Comparison of ENCODE assay signal across 13 cellular contexts in genomic region chr4:148447672-148448071, GRCh38. TPM values are rescaled to one million over a fixed set of nuclear protein-coding genes. Genes with fewer than 3 reads are reported as not detected.
DNase-seq lines count a peak whose midpoint lies in the region; ATAC-seq and TF ChIP-seq lines count a peak whose summit lies in the region.
"Had no signal": no experiment of that assay in that cellular context is flagged by ENCODE, and none has a peak within 500 bp of the region (broad histone marks: within the 10 kb centered on the region; RNA-seq: fewer than 3 reads in every experiment).

No MANE protein-coding gene starts in this region.

- H3K9me3 ChIP-seq in endocrine pancreas (ENCODE audit: control insufficient read depth, low read length) (no peaks in the 10 kb centered on the region), sigmoid colon (no peaks in the 10 kb centered on the region), hepatocyte (ENCODE audit: low read depth) (no peaks in the 10 kb centered on the region)
- H3K9me3 ChIP-seq: ovary had no signal

- no peaks in the 10 kb centered on the region for H3K36me3 ChIP-seq in endocrine pancreas (ENCODE audit: control insufficient read depth, insufficient read depth, low read length)
- no peaks in the 10 kb centered on the region for H3K36me3 ChIP-seq in sigmoid colon
- H3K36me3 ChIP-seq in hepatocyte (replicated peaks; ENCODE audit: insufficient read depth, low read depth) = no peaks in the 10 kb centered on the region
- H3K36me3 ChIP-seq: ovary had no signal

- intact Hi-C loops in sigmoid colon (cut with DNase I) = loop anchor here (5.0 to 10.0 kb wide), 3 partner anchors 185 to 523 kb away; no protein-coding TSS in a partner anchor

- no peak overlapping the region for H3K4me2 ChIP-seq in hepatocyte

- peaks cover 14% of the 10 kb centered on the region for H3K4me1 ChIP-seq in endocrine pancreas (ENCODE audit: control insufficient read depth, insufficient read depth, low read length)
- H3K4me1 ChIP-seq in sigmoid colon = peaks cover 0 to 14% (median 5%) of the 10 kb centered on the region in 4 donors
- no peaks in the 10 kb centered on the region for H3K4me1 ChIP-seq in hepatocyte (ENCODE audit: insufficient read depth)

- peak; percentile 33 for DNase-seq in activated CD8-positive, alpha-beta memory T cell treated with anti-CD3 and anti-CD28 coated beads, Interleukin-2, amount 50 U/mL, for 4 hours
- DNase-seq in activated CD8-positive, alpha-beta memory T cell treated with anti-CD3 and anti-CD28 coated beads for 24 hours = no peak
- DNase-seq in NB4 (ENCODE audit: low read depth) (peak; percentile 7), sigmoid colon (no peak), hepatocyte (ENCODE audit: low spot score) (no peak)
- DNase-seq: activated naive CD8-positive, alpha-beta T cell treated with anti-CD3 and anti-CD28 coated beads, Interleukin-2, amount 10 ng/mL, durations not matched to agents 7 days and 5 days; erythroblast; kidney; NCI-H1417 had no signal

- TF ChIP-seq CTCF in NB4 (IDR thresholded peaks at IDR 0.05; ENCODE audit: low read depth, low read length) (no peak), sigmoid colon (IDR thresholded peaks at IDR 0.05) (no peak), hepatocyte (IDR thresholded peaks at IDR 0.05; ENCODE audit: poor library complexity) (no peak)

- no peak overlapping the region for H3K4me3 ChIP-seq in NB4 (ENCODE audit: low read depth, low read length)
- H3K4me3 ChIP-seq in endocrine pancreas (ENCODE audit: control insufficient read depth, insufficient read depth, low read length) = peak overlapping the region; percentile 67
- peak overlapping the region in 2 of 4 donors; percentile 18 to 21 for H3K4me3 ChIP-seq in sigmoid colon
- no peak overlapping the region for H3K4me3 ChIP-seq in hepatocyte
- H3K4me3 ChIP-seq: ovary had no signal

- 40 to 73% methylated on average over 8 of the region's 8 CpGs for WGBS in sigmoid colon, 2 donors
- 31% methylated on average over 8 of the region's 8 CpGs for WGBS in hepatocyte (ENCODE audit: low lambda C conversion rate, missing lambda C conversion rate)

- H3K9me2 ChIP-seq in hepatocyte (replicated peaks; ENCODE audit: insufficient read depth) = no peaks in the 10 kb centered on the region

- no peak overlapping the region for H3K9ac ChIP-seq in endocrine pancreas (ENCODE audit: control insufficient read depth, insufficient read depth, low read length)

- H3K27ac ChIP-seq in sigmoid colon = peak overlapping the region; percentile 11 to 49 (median 38)
- no peak overlapping the region for H3K27ac ChIP-seq in hepatocyte

- H3K27me3 ChIP-seq in endocrine pancreas (ENCODE audit: control insufficient read depth, insufficient read depth, low read length) (no peaks in the 10 kb centered on the region), sigmoid colon (no peaks in the 10 kb centered on the region), hepatocyte (peaks cover 50% of the 10 kb centered on the region)
- H3K27me3 ChIP-seq: ovary had no signal

- H2AFZ ChIP-seq in hepatocyte = no peak overlapping the region

- ATAC-seq in HG03095 (IDR thresholded peaks at IDR 0.05; ENCODE audit: unreplicated experiment) (no peak), GM21360 (IDR thresholded peaks at IDR 0.05; ENCODE audit: unreplicated experiment) (no peak)

- no peaks in the 10 kb centered on the region for H3K79me2 ChIP-seq in hepatocyte

- H4K20me1 ChIP-seq in hepatocyte (ENCODE audit: insufficient read depth, poor library complexity, severe bottlenecking) = no peaks in the 10 kb centered on the region

- no peak for TF ChIP-seq EP300 in sigmoid colon (IDR thresholded peaks at IDR 0.05)

- no peak for TF ChIP-seq POLR2A in NB4 (IDR thresholded peaks at IDR 0.05; ENCODE audit: extremely low read depth, insufficient read length)
- TF ChIP-seq POLR2A in sigmoid colon (IDR thresholded peaks at IDR 0.05) = no peak

RNA-seq across cellular contexts. Expression of gene NR3C2, which starts 5.5 kb away (rescaled TPM):
- total RNA-seq in sigmoid colon (10 to 100 TPM; 15.6 to 34.9 (median 21.3) TPM), hepatocyte (7.1 and 8.7 TPM in 2 replicates)
- polyA plus RNA-seq in sigmoid colon (10 to 100 TPM; 17.8 to 24.0 (median 23.4) TPM), hepatocyte (2.3 and 2.4 TPM in 2 replicates)

Comparison
In these comparisons a context has a peak if more than half of its experiments do, and no peak if none do; other contexts are left out.
1. DNase-seq: peak in activated CD8-positive, alpha-beta memory T cell treated with anti-CD3 and anti-CD28 coated beads, Interleukin-2, amount 50 U/mL, for 4 hours (single experiment) and NB4 (single experiment); none in activated CD8-positive, alpha-beta memory T cell treated with anti-CD3 and anti-CD28 coated beads for 24 hours (single experiment), sigmoid colon (single experiment) and hepatocyte (single experiment).